In the genomic region with DNA sequence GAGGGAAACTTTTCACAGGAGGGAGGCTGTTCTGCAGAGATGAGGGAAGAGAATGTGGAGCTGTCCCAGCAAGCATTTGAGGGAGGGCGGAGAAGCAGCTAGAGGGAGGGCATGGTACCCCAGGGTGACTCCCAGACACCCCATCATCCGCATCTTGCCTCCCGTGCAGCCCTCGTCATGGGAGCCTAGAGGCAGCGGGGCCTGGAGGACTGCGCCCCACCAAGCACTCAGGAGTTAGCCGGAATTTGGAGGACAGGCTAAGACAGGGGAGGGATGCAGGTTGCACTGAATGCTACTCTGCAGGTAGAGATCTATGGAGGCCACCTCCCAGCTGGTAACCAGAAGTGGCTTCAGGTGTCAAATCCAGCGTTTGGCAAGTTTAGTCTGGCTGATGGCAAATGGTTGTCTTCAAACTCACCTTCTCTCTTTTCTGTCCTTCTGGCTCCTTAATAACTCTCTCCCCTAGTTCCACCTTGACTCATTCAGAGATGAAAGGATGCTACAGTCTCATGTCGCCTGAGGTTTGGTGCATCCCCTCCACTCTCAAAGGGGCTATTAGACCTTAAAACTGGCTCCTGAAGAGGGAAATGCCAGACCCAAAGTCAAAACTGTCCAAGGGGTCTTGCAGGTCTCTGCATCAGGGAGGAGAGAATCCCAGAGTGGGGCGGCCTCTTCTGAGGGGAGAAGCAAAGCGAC, we compare ENCODE assay signal across 22 cellular contexts.
"Had no signal": no experiment of that assay in that cellular context is flagged by ENCODE, and none has a peak within 500 bp of the region (broad histone marks: within the 10 kb centered on the region; RNA-seq: fewer than 3 reads in every experiment).

No MANE protein-coding gene starts in this region.

- H3K36me3 ChIP-seq: ascending aorta had no signal

- DNase-seq: activated CD4-positive, alpha-beta T cell treated with anti-CD3 and anti-CD28 coated beads for 36 hours; activated CD4-positive, alpha-beta T cell treated with anti-CD3 and anti-CD28 coated beads, Interleukin-2, amount 50 U/mL, for 1 hour; activated CD8-positive, alpha-beta memory T cell treated with anti-CD3 and anti-CD28 coated beads, Interleukin-2, amount 50 U/mL, for 4 hours; activated CD8-positive, alpha-beta T cell treated with anti-CD3 and anti-CD28 coated beads for 36 hours; activated naive CD8-positive, alpha-beta T cell treated with anti-CD3 and anti-CD28 coated beads, Interleukin-2, amount 50 U/mL, for 24 hours; activated T-cell treated with anti-CD3 and anti-CD28 coated beads, Interleukin-2, amount 50 U/mL, for 1 hour; amniotic stem cell; body of pancreas; central memory CD4-positive, alpha-beta T cell; KG1; NCI-H1092 treated with DMSO at 0.1 percent for 48 hours; NCI-H1417 treated with DMSO at 0.1 percent for 48 hours; NCI-H1694; NCI-H2029; NCI-H2107; NCI-H510A treated with DMSO at 0.1 percent for 48 hours; NCI-H69; PC-3; SHP77 treated with DMSO at 0.1 percent for 48 hours had no signal

- H3K4me3 Mint-ChIP-seq: activated CD4-positive, alpha-beta T cell treated with anti-CD3 and anti-CD28 coated beads for 36 hours; activated CD8-positive, alpha-beta T cell treated with anti-CD3 and anti-CD28 coated beads for 36 hours; activated naive CD8-positive, alpha-beta T cell treated with anti-CD3 and anti-CD28 coated beads, Interleukin-2, amount 50 U/mL, for 24 hours had no signal

- H3K27me3 ChIP-seq: ascending aorta, body of pancreas had no signal

- ATAC-seq: activated CD4-positive, alpha-beta T cell treated with anti-CD3 and anti-CD28 coated beads for 36 hours; activated CD8-positive, alpha-beta T cell treated with anti-CD3 and anti-CD28 coated beads for 36 hours; activated naive CD4-positive, alpha-beta T cell treated with anti-CD3 and anti-CD28 coated beads, Interleukin-2, amount 50 U/mL, for 72 hours; activated naive CD8-positive, alpha-beta T cell treated with anti-CD3 and anti-CD28 coated beads, Interleukin-2, amount 50 U/mL, for 24 hours; body of pancreas; PC-3 had no signal

- H3K9me3 Mint-ChIP-seq: activated naive CD8-positive, alpha-beta T cell treated with anti-CD3 and anti-CD28 coated beads, Interleukin-2, amount 50 U/mL, for 24 hours had no signal

- H3K4me3 ChIP-seq: ascending aorta, body of pancreas had no signal

- H3K9me3 ChIP-seq: ascending aorta, body of pancreas had no signal

- H3K27ac ChIP-seq: ascending aorta, body of pancreas, VCaP had no signal

- H3K27ac Mint-ChIP-seq: activated CD4-positive, alpha-beta T cell treated with anti-CD3 and anti-CD28 coated beads for 36 hours; activated CD8-positive, alpha-beta T cell treated with anti-CD3 and anti-CD28 coated beads for 36 hours; activated naive CD4-positive, alpha-beta T cell treated with anti-CD3 and anti-CD28 coated beads, Interleukin-2, amount 50 U/mL, for 72 hours; activated naive CD8-positive, alpha-beta T cell treated with anti-CD3 and anti-CD28 coated beads, Interleukin-2, amount 50 U/mL, for 24 hours had no signal
